ENCODE assay signal across 8 cellular contexts in genomic region chr16:2882460-2883026, GRCh38. TPM values are rescaled to one million over a fixed set of nuclear protein-coding genes. Genes with fewer than 3 reads are reported as not detected.
DNase-seq lines count a peak whose midpoint lies in the region; ATAC-seq and TF ChIP-seq lines count a peak whose summit lies in the region.

No MANE protein-coding gene starts in this region.

- peak overlapping the region; percentile 79 for H3K4me3 ChIP-seq in mesodermal cell (ENCODE audit: extremely low read depth, insufficient read depth, low read length, poor library complexity, severe bottlenecking)

- H3K9me3 Mint-ChIP-seq in endothelial cell (ENCODE audit: unreplicated experiment): no peaks in the 10 kb centered on the region

- peak overlapping the region; percentile 92 for H3K4me3 Mint-ChIP-seq in endothelial cell (ENCODE audit: unreplicated experiment)

- H3K36me3 ChIP-seq in mesodermal cell (ENCODE audit: control insufficient read depth, insufficient read depth, low read length): no peaks in the 10 kb centered on the region

- DNase-seq in COLO829 (ENCODE audit: low spot score) (peak; percentile 94), HT1080 (ENCODE audit: low read depth) (peak; percentile 97), NOMO-1 (lab: John Stamatoyannopoulos, UW; ENCODE audit: unreplicated experiment in 2 of 2) (peak; percentile 97 to 99), endothelial cell (ENCODE audit: low spot score) (peak; percentile 86)
- DNase-seq in activated CD8-positive, alpha-beta memory T cell treated with anti-CD3 and anti-CD28 coated beads, Interleukin-2, amount 50 U/mL, for 24 hours (ENCODE audit: extremely low read depth): peak; percentile 89
- DNase-seq in stimulated activated CD8-positive, alpha-beta memory T cell treated with anti-CD3 and anti-CD28 coated beads, Interleukin-15, amount 100 ng/mL, for 4 hours (ENCODE audit: low read depth in 2 of 2): peak; percentile 71 to 86

- peaks cover 7% of the 10 kb centered on the region for H3K27me3 Mint-ChIP-seq in endothelial cell (ENCODE audit: unreplicated experiment)

- H3K36me3 Mint-ChIP-seq in endothelial cell (ENCODE audit: low read depth, unreplicated experiment): peaks cover 11% of the 10 kb centered on the region

- 0 to 1% methylated on average over 26 to 34 of the region's 34 CpGs for WGBS in mesodermal cell (ENCODE audit: insufficient coverage in 2 of 2), 2 experiments

- H3K4me1 Mint-ChIP-seq in endothelial cell (ENCODE audit: unreplicated experiment): peaks cover 6% of the 10 kb centered on the region

- H3K4me1 ChIP-seq in mesodermal cell (ENCODE audit: control insufficient read depth, insufficient read depth, low read length, poor library complexity, severe bottlenecking): no peaks in the 10 kb centered on the region

- peak; percentile 76 for ATAC-seq in GM21367 (IDR thresholded peaks at IDR 0.05; ENCODE audit: unreplicated experiment)

- peaks cover 8% of the 10 kb centered on the region for H3K9me3 ChIP-seq in mesodermal cell (ENCODE audit: control insufficient read depth, low read length)

- H3K27ac Mint-ChIP-seq in endothelial cell (ENCODE audit: unreplicated experiment): peak overlapping the region; percentile 83

- H3K27ac ChIP-seq in mesodermal cell (ENCODE audit: low read depth, low read length, severe bottlenecking): peak overlapping the region; percentile 81

- TF ChIP-seq CTCF in endothelial cell (IDR thresholded peaks at IDR 0.05; ENCODE audit: unreplicated experiment): no peak

RNA-seq across cellular contexts. Expression of gene FLYWCH2, which starts 0.5 kb away (rescaled TPM):
- total RNA-seq in HT1080 (2014; rRNA removed; shearing (Covaris generic)): 33.2 and 34.5 TPM in 2 replicates
- polyA plus RNA-seq in HT1080 (2015; cell fraction: cytosol; rRNA removed): 36.5 and 37.2 TPM in 2 replicates
- polyA plus RNA-seq in HT1080 (2015; cell fraction: nucleus; rRNA removed): 16.8 and 17.2 TPM in 2 replicates
- total RNA-seq in endothelial cell (ENCODE audit: unreplicated experiment): 24.9 TPM
- 21.0 TPM for polyA plus RNA-seq in mesodermal cell (2013, experiment 1 of 2)
- 13.9 TPM for polyA plus RNA-seq in mesodermal cell (2013, experiment 2 of 2)

RNA-seq across cellular contexts. Expression of gene PRSS22, which starts 24.6 kb away (rescaled TPM):
- total RNA-seq in HT1080 (2014; rRNA removed; shearing (Covaris generic)): not detected in 2 replicates
- not detected in 2 replicates for polyA plus RNA-seq in HT1080 (2015; cell fraction: cytosol; rRNA removed)
- not detected in 2 replicates for polyA plus RNA-seq in HT1080 (2015; cell fraction: nucleus; rRNA removed)
- 0.59 TPM for total RNA-seq in endothelial cell (ENCODE audit: unreplicated experiment)
- not detected for polyA plus RNA-seq in mesodermal cell (2013, experiment 1 of 2)
- not detected for polyA plus RNA-seq in mesodermal cell (2013, experiment 2 of 2)

RNA-seq across cellular contexts. Expression of gene FLYWCH1, which starts 29.2 kb away (rescaled TPM):
- 21.0 and 25.8 TPM in 2 replicates for total RNA-seq in HT1080 (2014; rRNA removed; shearing (Covaris generic))
- 23.0 and 29.1 TPM in 2 replicates for polyA plus RNA-seq in HT1080 (2015; cell fraction: cytosol; rRNA removed)
- 117 and 143 TPM in 2 replicates for polyA plus RNA-seq in HT1080 (2015; cell fraction: nucleus; rRNA removed)
- 50.8 TPM for total RNA-seq in endothelial cell (ENCODE audit: unreplicated experiment)
- polyA plus RNA-seq in mesodermal cell (2013, experiment 1 of 2): 23.1 TPM
- polyA plus RNA-seq in mesodermal cell (2013, experiment 2 of 2): 19.3 TPM

RNA-seq across cellular contexts. Expression of gene ZG16B, which starts 52.4 kb away (rescaled TPM):
- total RNA-seq in HT1080 (2014; rRNA removed; shearing (Covaris generic)): 0.20 and 0.47 TPM in 2 replicates
- polyA plus RNA-seq in HT1080 (2015; cell fraction: cytosol; rRNA removed): 0.25 TPM in 1 of 2 replicates, not detected in the other
- 0.19 and 0.48 TPM in 2 replicates for polyA plus RNA-seq in HT1080 (2015; cell fraction: nucleus; rRNA removed)
- 1.3 TPM for total RNA-seq in endothelial cell (ENCODE audit: unreplicated experiment)
- polyA plus RNA-seq in mesodermal cell (2013, experiment 1 of 2): not detected
- polyA plus RNA-seq in mesodermal cell (2013, experiment 2 of 2): not detected

Comparison
In these comparisons a context has a peak if more than half of its experiments do, and no peak if none do; other contexts are left out.
1. Peak in every context shown above with its lines: DNase-seq, ATAC-seq, H3K4me3 ChIP-seq and H3K27ac ChIP-seq.